1 cellular context compared by ENCODE assay signal in the genomic region with DNA sequence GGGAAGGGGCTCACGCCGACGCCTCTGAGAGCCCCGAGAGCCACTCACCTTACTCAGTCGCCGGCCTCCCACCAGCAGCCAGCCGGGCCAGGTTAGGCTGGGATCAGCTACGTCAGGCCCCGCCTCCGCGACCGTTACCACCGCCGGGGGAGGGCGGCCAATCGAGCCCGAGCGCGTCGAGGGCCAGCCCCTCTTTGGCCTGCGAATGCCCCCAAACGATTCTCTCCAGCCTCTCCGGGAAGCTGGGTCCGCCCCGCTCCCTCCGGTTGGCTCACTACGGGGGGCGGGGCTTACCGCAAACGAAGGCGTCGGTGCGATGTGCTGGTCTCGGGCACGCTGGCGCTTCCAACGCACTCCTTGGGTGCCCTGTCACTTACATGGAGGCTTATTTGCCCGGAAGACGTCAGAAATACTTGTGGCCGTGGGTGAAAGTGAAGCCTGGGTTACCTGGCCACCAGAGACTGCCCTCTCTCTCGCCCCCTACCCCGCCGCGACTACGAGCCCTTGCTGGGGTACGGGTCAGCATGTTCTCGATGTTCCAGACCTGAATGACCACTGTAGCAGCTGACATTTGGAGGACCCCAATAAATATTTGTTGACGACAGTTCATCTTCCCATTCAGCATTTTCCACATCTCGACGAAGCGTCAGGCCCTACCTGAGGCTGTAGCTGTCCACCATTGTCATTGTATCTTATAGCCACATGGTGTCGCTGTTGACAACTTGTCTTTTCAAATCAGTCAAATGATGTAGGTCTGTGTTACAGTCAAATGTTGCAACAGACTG.
TF ChIP-seq lines count a peak whose summit lies in the region.

A gene with protein sequence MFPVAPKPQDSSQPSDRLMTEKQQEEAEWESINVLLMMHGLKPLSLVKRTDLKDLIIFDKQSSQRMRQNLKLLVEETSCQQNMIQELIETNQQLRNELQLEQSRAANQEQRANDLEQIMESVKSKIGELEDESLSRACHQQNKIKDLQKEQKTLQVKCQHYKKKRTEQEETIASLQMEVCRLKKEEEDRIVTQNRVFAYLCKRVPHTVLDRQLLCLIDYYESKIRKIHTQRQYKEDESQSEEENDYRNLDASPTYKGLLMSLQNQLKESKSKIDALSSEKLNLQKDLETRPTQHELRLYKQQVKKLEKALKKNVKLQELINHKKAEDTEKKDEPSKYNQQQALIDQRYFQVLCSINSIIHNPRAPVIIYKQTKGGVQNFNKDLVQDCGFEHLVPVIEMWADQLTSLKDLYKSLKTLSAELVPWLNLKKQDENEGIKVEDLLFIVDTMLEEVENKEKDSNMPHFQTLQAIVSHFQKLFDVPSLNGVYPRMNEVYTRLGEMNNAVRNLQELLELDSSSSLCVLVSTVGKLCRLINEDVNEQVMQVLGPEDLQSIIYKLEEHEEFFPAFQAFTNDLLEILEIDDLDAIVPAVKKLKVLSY (minus strand): TSS at position 111 of the 785 bp plus-strand sequence. CDS start 21,333 bp downstream, outside the sequence.

TF ChIP-seq in K562, 482 proteins besides CTCF, POLR2A, EP300 and RAD21 (continued from another document and continues in another):
- TF ChIP-seq, protein P1, sequence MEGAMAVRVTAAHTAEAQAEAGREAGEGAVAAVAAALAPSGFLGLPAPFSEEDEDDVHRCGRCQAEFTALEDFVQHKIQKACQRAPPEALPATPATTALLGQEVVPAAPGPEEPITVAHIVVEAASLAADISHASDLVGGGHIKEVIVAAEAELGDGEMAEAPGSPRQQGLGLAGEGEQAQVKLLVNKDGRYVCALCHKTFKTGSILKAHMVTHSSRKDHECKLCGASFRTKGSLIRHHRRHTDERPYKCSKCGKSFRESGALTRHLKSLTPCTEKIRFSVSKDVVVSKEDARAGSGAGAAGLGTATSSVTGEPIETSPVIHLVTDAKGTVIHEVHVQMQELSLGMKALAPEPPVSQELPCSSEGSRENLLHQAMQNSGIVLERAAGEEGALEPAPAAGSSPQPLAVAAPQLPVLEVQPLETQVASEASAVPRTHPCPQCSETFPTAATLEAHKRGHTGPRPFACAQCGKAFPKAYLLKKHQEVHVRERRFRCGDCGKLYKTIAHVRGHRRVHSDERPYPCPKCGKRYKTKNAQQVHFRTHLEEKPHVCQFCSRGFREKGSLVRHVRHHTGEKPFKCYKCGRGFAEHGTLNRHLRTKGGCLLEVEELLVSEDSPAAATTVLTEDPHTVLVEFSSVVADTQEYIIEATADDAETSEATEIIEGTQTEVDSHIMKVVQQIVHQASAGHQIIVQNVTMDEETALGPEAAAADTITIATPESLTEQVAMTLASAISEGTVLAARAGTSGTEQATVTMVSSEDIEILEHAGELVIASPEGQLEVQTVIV (CRISPR knock-in tag; IDR thresholded peaks at IDR 0.05; ENCODE audit: borderline replicate concordance), result no peak
- TF ChIP-seq CBX8 (IDR thresholded peaks at IDR 0.05; ENCODE audit: borderline replicate concordance, extremely low read depth, low read depth, low read length, poor library complexity, severe bottlenecking), result no peak
- no peak for TF ChIP-seq ZNF696 (CRISPR knock-in tag; conservative IDR thresholded peaks at IDR 0.05)
- no peak for TF ChIP-seq ZNF695 (CRISPR knock-in tag; IDR thresholded peaks at IDR 0.05)
- TF ChIP-seq SIN3A (IDR thresholded peaks at IDR 0.05; ENCODE audit: borderline replicate concordance in 2 of 2, control insufficient read depth in 1 of 2, low read depth in 2 of 2, low read length in 2 of 2), result peak in 1 of 2 experiments; percentile 52; a peak in 2 of 4 replicates
- TF ChIP-seq MNT (conservative IDR thresholded peaks at IDR 0.05), result peak; percentile 49 to 71
- TF ChIP-seq ETS2 (tag; IDR thresholded peaks at IDR 0.05; ENCODE audit: borderline replicate concordance, poor library complexity, severe bottlenecking), result no peak
- TF ChIP-seq ATF3 (IDR thresholded peaks at IDR 0.05), result no peak
- TF ChIP-seq ATF3 (CRISPR knock-in tag; conservative IDR thresholded peaks at IDR 0.05), result 0 out of 2 replicates have a peak, but pooled peaks have one; percentile 65
- no peak for TF ChIP-seq CSDE1 (IDR thresholded peaks at IDR 0.05)
- TF ChIP-seq ZNF507 (tag; conservative IDR thresholded peaks at IDR 0.05), result no peak
- TF ChIP-seq ETV1 (tag; conservative IDR thresholded peaks at IDR 0.05; ENCODE audit: low read depth), result no peak
- no peak for TF ChIP-seq ZKSCAN8 (CRISPR knock-in tag; IDR thresholded peaks at IDR 0.05)
- peak; percentile 15; the same call in 1 of the 2 replicates for TF ChIP-seq TOE1 (IDR thresholded peaks at IDR 0.05; ENCODE audit: borderline replicate concordance)
- TF ChIP-seq TOE1 (CRISPR knock-in tag; IDR thresholded peaks at IDR 0.05; ENCODE audit: borderline replicate concordance, low read depth), result peak; percentile 37; the same call in 1 of the 2 replicates
- TF ChIP-seq MEIS2 (IDR thresholded peaks at IDR 0.05; ENCODE audit: partially characterized antibody), result peak; percentile 44
- TF ChIP-seq ZNF764 (CRISPR knock-in tag; IDR thresholded peaks at IDR 0.05; ENCODE audit: low read depth), result no peak
- TF ChIP-seq JUND (IDR thresholded peaks at IDR 0.05; ENCODE audit: borderline replicate concordance, low read depth, low read length), result peak; percentile 52
- TF ChIP-seq JUND (tag; IDR thresholded peaks at IDR 0.05; ENCODE audit: borderline replicate concordance, low read depth, low read length), result peak; percentile 51; the same call in 2 of the 3 replicates
- TF ChIP-seq, protein P2, sequence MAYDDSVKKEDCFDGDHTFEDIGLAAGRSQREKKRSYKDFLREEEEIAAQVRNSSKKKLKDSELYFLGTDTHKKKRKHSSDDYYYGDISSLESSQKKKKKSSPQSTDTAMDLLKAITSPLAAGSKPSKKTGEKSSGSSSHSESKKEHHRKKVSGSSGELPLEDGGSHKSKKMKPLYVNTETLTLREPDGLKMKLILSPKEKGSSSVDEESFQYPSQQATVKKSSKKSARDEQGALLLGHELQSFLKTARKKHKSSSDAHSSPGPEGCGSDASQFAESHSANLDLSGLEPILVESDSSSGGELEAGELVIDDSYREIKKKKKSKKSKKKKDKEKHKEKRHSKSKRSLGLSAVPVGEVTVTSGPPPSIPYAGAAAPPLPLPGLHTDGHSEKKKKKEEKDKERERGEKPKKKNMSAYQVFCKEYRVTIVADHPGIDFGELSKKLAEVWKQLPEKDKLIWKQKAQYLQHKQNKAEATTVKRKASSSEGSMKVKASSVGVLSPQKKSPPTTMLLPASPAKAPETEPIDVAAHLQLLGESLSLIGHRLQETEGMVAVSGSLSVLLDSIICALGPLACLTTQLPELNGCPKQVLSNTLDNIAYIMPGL (CRISPR knock-in tag; IDR thresholded peaks at IDR 0.05), result peak; percentile 55; the same call in 1 of the 2 replicates
- TF ChIP-seq NR2C1 (IDR thresholded peaks at IDR 0.05), result no peak
- peak; percentile 45; the same call in 1 of the 2 replicates for TF ChIP-seq NR2C1 (tag; IDR thresholded peaks at IDR 0.05)
- TF ChIP-seq NCOA4 (IDR thresholded peaks at IDR 0.05; ENCODE audit: partially characterized antibody), result no peak
- peak; percentile 61 for TF ChIP-seq EGR1 (conservative IDR thresholded peaks at IDR 0.05)
- TF ChIP-seq FIP1L1 (IDR thresholded peaks at IDR 0.05; ENCODE audit: low read depth, low read length, poor library complexity, severe bottlenecking), result peak; percentile 68
- TF ChIP-seq NR2F6 (CRISPR knock-in tag; IDR thresholded peaks at IDR 0.05), result no peak
- no peak for TF ChIP-seq CUX1 (CRISPR knock-in tag; IDR thresholded peaks at IDR 0.05)
- 0 out of 2 replicates have a peak, but pooled peaks have one; percentile 30 for TF ChIP-seq XRCC5 (IDR thresholded peaks at IDR 0.05; ENCODE audit: low read depth, low read length)
- no peak for TF ChIP-seq CHD1 (IDR thresholded peaks at IDR 0.05; ENCODE audit: low read length)
- TF ChIP-seq GATAD2B (IDR thresholded peaks at IDR 0.05; ENCODE audit: borderline replicate concordance), result peak; percentile 47; the same call in 1 of the 2 replicates
- TF ChIP-seq ZNF263 (CRISPR knock-in tag; IDR thresholded peaks at IDR 0.05; ENCODE audit: borderline replicate concordance), result peak; percentile 58; the same call in 1 of the 2 replicates
- no peak for TF ChIP-seq CHD4 (IDR thresholded peaks at IDR 0.05; ENCODE audit: insufficient read depth, insufficient replicate concordance, low read depth, low read length, poor library complexity, severe bottlenecking)
- peak in 1 of 2 experiments; percentile 38; a peak in 2 of 4 replicates for TF ChIP-seq TBL1XR1 (IDR thresholded peaks at IDR 0.05; ENCODE audit: low read length in 2 of 2)
- TF ChIP-seq CBX3 (IDR thresholded peaks at IDR 0.05; ENCODE audit: borderline replicate concordance in 1 of 2, low read length in 2 of 2), result peak in 1 of 2 experiments; percentile 53; a peak in 2 of 3 replicates
- 0 out of 2 replicates have a peak, but pooled peaks have one; percentile 18 for TF ChIP-seq NFE2 (IDR thresholded peaks at IDR 0.05; ENCODE audit: low read depth)
- peak; percentile 88 for TF ChIP-seq CXXC5 (CRISPR knock-in tag; IDR thresholded peaks at IDR 0.05)
- no peak for TF ChIP-seq PYGO2 (tag; IDR thresholded peaks at IDR 0.05)
- no peak for TF ChIP-seq ZZZ3 (IDR thresholded peaks at IDR 0.05)
- TF ChIP-seq PBX2 (CRISPR knock-in tag; IDR thresholded peaks at IDR 0.05; ENCODE audit: low read depth), result no peak
- TF ChIP-seq PBX2 (tag; conservative IDR thresholded peaks at IDR 0.05; ENCODE audit: low read depth), result peak; percentile 59; the same call in 1 of the 2 replicates
- TF ChIP-seq GATAD2A (IDR thresholded peaks at IDR 0.05), result no peak
